ENCODE assay signal across 1 cellular context in the genomic region with DNA sequence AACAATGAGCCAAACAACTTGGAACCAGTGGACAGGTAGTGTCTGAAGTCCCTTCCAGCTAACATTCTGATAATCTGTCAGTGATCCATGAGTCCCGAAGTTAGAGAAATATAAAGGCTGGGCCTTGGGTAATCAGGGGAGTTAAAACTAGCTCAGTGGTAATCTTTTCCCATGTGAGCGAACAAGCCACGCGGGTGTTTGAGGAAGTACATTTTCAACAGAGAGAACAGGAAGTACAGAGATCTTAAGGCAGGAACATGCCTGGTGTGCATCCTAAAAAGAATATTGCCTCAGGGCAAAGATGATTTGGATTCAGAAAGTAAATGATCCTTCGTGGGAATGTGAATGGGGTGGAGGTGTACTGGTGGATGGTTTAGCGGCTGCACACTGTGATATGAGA.
A peak's percentile ranks its signal among the peaks of the same experiment; 100 is the strongest.
TF ChIP-seq lines count a peak whose summit lies in the region.

No MANE protein-coding gene starts in this region.

TF ChIP-seq in GM12878, 131 proteins besides CTCF, POLR2A, EP300 and RAD21 (continued from another document and continues in another):
- TF ChIP-seq POLR2AphosphoS2 (IDR thresholded peaks at IDR 0.05; ENCODE audit: low read depth, low read length) (no peak), JUND (IDR thresholded peaks at IDR 0.05; ENCODE audit: low read depth, low read length) (no peak), NFXL1 (IDR thresholded peaks at IDR 0.05; ENCODE audit: borderline replicate concordance) (no peak), ZNF592 (IDR thresholded peaks at IDR 0.05) (peak; percentile 6; the same call in 1 of the 2 replicates), RCOR1 (conservative IDR thresholded peaks at IDR 0.05; ENCODE audit: low read depth, low read length) (no peak), MLLT1 (IDR thresholded peaks at IDR 0.05) (no peak; the same call in 1 of the 2 replicates), KLF5 (IDR thresholded peaks at IDR 0.05; ENCODE audit: partially characterized antibody) (no peak), ATF7 (IDR thresholded peaks at IDR 0.05; ENCODE audit: low read depth) (peak; percentile 10; the same call in 1 of the 2 replicates), RB1 (IDR thresholded peaks at IDR 0.05; ENCODE audit: borderline replicate concordance) (no peak), MYC (IDR thresholded peaks at IDR 0.05; ENCODE audit: insufficient read depth, insufficient read length, insufficient replicate concordance, low read length, severe bottlenecking) (no peak), HDAC2 (IDR thresholded peaks at IDR 0.05) (no peak), SPI1 (IDR thresholded peaks at IDR 0.05; ENCODE audit: borderline replicate concordance, insufficient read depth, low read depth, low read length) (peak; percentile 30; the same call in 1 of the 2 replicates), TARDBP (IDR thresholded peaks at IDR 0.05; ENCODE audit: borderline replicate concordance) (no peak), MYB (IDR thresholded peaks at IDR 0.05; ENCODE audit: borderline replicate concordance, low read depth, low read length) (no peak), FOXK2 (IDR thresholded peaks at IDR 0.05) (no peak), IKZF2 (IDR thresholded peaks at IDR 0.05) (peak; percentile 11 to 20; a peak in 2 of 4 replicates), MEF2B (IDR thresholded peaks at IDR 0.05; ENCODE audit: partially characterized antibody, poor library complexity, severe bottlenecking) (peak; percentile 17), HCFC1 (IDR thresholded peaks at IDR 0.05; ENCODE audit: low read length) (no peak), ZNF207 (IDR thresholded peaks at IDR 0.05; ENCODE audit: borderline replicate concordance) (no peak), CHD2 (IDR thresholded peaks at IDR 0.05; ENCODE audit: borderline replicate concordance, low read depth, low read length) (no peak), DPF2 (IDR thresholded peaks at IDR 0.05) (no peak), ZNF622 (IDR thresholded peaks at IDR 0.05) (no peak), KDM1A (IDR thresholded peaks at IDR 0.05; ENCODE audit: borderline replicate concordance) (no peak), PML (IDR thresholded peaks at IDR 0.05; ENCODE audit: low read length) (no peak), KAT2A (conservative IDR thresholded peaks at IDR 0.05; ENCODE audit: control insufficient read depth, low read depth, low read length) (no peak), ETV6 (conservative IDR thresholded peaks at IDR 0.05 in 1 of 2, IDR thresholded peaks at IDR 0.05 in 1 of 2; ENCODE audit: borderline replicate concordance in 1 of 2, low read depth in 1 of 2) (no peak), BCL11A (IDR thresholded peaks at IDR 0.05; ENCODE audit: low read depth, low read length) (no peak), IRF3 (IDR thresholded peaks at IDR 0.05) (no peak), MTA3 (IDR thresholded peaks at IDR 0.05; ENCODE audit: borderline replicate concordance, low read length) (no peak), ZZZ3 (IDR thresholded peaks at IDR 0.05; ENCODE audit: control insufficient read depth, insufficient read length, low read depth) (no peak), YBX1 (IDR thresholded peaks at IDR 0.05) (no peak), HSF1 (IDR thresholded peaks at IDR 0.05; ENCODE audit: low read depth, low read length) (no peak), CHD1 (IDR thresholded peaks at IDR 0.05; ENCODE audit: low read depth, low read length) (no peak), POLR2AphosphoS5 (IDR thresholded peaks at IDR 0.05; ENCODE audit: low read length) (peak; percentile 39; the same call in 1 of the 2 replicates), RELA (IDR thresholded peaks at IDR 0.05; ENCODE audit: borderline replicate concordance, partially characterized antibody) (no peak), TCF3 (IDR thresholded peaks at IDR 0.05; ENCODE audit: borderline replicate concordance, insufficient read depth, low read depth, low read length) (no peak), MTA2 (IDR thresholded peaks at IDR 0.05; ENCODE audit: low read depth) (no peak), ZNF384 (IDR thresholded peaks at IDR 0.05; ENCODE audit: borderline replicate concordance, low read depth, low read length) (no peak)
- TF ChIP-seq, protein P1, sequence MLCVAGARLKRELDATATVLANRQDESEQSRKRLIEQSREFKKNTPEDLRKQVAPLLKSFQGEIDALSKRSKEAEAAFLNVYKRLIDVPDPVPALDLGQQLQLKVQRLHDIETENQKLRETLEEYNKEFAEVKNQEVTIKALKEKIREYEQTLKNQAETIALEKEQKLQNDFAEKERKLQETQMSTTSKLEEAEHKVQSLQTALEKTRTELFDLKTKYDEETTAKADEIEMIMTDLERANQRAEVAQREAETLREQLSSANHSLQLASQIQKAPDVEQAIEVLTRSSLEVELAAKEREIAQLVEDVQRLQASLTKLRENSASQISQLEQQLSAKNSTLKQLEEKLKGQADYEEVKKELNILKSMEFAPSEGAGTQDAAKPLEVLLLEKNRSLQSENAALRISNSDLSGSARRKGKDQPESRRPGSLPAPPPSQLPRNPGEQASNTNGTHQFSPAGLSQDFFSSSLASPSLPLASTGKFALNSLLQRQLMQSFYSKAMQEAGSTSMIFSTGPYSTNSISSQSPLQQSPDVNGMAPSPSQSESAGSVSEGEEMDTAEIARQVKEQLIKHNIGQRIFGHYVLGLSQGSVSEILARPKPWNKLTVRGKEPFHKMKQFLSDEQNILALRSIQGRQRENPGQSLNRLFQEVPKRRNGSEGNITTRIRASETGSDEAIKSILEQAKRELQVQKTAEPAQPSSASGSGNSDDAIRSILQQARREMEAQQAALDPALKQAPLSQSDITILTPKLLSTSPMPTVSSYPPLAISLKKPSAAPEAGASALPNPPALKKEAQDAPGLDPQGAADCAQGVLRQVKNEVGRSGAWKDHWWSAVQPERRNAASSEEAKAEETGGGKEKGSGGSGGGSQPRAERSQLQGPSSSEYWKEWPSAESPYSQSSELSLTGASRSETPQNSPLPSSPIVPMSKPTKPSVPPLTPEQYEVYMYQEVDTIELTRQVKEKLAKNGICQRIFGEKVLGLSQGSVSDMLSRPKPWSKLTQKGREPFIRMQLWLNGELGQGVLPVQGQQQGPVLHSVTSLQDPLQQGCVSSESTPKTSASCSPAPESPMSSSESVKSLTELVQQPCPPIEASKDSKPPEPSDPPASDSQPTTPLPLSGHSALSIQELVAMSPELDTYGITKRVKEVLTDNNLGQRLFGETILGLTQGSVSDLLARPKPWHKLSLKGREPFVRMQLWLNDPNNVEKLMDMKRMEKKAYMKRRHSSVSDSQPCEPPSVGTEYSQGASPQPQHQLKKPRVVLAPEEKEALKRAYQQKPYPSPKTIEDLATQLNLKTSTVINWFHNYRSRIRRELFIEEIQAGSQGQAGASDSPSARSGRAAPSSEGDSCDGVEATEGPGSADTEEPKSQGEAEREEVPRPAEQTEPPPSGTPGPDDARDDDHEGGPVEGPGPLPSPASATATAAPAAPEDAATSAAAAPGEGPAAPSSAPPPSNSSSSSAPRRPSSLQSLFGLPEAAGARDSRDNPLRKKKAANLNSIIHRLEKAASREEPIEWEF (IDR thresholded peaks at IDR 0.05; ENCODE audit: insufficient replicate concordance, low read depth, low read length), result no peak
- TF ChIP-seq, protein P2, sequence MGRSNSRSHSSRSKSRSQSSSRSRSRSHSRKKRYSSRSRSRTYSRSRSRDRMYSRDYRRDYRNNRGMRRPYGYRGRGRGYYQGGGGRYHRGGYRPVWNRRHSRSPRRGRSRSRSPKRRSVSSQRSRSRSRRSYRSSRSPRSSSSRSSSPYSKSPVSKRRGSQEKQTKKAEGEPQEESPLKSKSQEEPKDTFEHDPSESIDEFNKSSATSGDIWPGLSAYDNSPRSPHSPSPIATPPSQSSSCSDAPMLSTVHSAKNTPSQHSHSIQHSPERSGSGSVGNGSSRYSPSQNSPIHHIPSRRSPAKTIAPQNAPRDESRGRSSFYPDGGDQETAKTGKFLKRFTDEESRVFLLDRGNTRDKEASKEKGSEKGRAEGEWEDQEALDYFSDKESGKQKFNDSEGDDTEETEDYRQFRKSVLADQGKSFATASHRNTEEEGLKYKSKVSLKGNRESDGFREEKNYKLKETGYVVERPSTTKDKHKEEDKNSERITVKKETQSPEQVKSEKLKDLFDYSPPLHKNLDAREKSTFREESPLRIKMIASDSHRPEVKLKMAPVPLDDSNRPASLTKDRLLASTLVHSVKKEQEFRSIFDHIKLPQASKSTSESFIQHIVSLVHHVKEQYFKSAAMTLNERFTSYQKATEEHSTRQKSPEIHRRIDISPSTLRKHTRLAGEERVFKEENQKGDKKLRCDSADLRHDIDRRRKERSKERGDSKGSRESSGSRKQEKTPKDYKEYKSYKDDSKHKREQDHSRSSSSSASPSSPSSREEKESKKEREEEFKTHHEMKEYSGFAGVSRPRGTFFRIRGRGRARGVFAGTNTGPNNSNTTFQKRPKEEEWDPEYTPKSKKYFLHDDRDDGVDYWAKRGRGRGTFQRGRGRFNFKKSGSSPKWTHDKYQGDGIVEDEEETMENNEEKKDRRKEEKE (IDR thresholded peaks at IDR 0.05), result no peak
- TF ChIP-seq, protein P3, sequence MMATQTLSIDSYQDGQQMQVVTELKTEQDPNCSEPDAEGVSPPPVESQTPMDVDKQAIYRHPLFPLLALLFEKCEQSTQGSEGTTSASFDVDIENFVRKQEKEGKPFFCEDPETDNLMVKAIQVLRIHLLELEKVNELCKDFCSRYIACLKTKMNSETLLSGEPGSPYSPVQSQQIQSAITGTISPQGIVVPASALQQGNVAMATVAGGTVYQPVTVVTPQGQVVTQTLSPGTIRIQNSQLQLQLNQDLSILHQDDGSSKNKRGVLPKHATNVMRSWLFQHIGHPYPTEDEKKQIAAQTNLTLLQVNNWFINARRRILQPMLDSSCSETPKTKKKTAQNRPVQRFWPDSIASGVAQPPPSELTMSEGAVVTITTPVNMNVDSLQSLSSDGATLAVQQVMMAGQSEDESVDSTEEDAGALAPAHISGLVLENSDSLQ (IDR thresholded peaks at IDR 0.05), result no peak
- TF ChIP-seq, protein P4, sequence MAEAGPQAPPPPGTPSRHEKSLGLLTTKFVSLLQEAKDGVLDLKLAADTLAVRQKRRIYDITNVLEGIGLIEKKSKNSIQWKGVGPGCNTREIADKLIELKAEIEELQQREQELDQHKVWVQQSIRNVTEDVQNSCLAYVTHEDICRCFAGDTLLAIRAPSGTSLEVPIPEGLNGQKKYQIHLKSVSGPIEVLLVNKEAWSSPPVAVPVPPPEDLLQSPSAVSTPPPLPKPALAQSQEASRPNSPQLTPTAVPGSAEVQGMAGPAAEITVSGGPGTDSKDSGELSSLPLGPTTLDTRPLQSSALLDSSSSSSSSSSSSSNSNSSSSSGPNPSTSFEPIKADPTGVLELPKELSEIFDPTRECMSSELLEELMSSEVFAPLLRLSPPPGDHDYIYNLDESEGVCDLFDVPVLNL (IDR thresholded peaks at IDR 0.05; ENCODE audit: low read depth, low read length), result no peak
